25 cellular contexts compared by ENCODE assay signal in the genomic region with DNA sequence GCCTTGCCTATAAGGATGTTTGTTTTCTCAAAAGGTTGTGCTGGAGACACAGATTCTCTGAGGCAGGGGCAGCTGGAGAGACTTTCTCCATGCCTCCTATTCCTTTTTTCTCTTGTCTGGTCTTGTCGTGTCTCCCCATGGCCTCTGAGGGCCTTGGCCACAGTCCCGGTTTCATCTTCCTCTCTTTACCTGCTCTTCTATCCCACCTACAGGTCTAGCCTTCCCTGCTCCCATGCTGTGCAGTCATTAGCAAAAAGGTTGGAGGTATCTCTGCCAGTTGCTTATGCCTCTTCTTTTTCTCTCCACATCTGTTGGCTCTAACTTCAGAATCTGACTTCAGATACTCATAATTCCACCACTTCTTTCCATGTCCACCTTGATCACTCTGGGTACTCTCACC.
"Had no signal": no experiment of that assay in that cellular context is flagged by ENCODE, and none has a peak within 500 bp of the region (broad histone marks: within the 10 kb centered on the region; RNA-seq: fewer than 3 reads in every experiment).

No MANE protein-coding gene starts in this region.

- H3K4me2 ChIP-seq: smooth muscle cell had no signal

- H3K27ac ChIP-seq: left ventricle myocardium inferior, ovary, right atrium auricular region, right lobe of liver, stomach, testis, thyroid gland, transverse colon, upper lobe of left lung had no signal

- H3K27me3 ChIP-seq: ovary, right atrium auricular region, right lobe of liver, stomach, testis, thyroid gland, transverse colon, upper lobe of left lung had no signal

- H3K36me3 Mint-ChIP-seq: mesothelial cell of epicardium; naive B cell; natural killer cell; stimulated activated naive B cell treated with anti-CD40 and anti-IgM and Interleukin-4, amounts not matched to agents 10 μg/mL and 1 μg/mL and 100 μg/mL, for 72 hours had no signal

- H3K4me3 ChIP-seq: left ventricle myocardium inferior, lung, ovary, right atrium auricular region, right lobe of liver, smooth muscle cell, stomach, testis, thyroid gland, transverse colon, upper lobe of left lung had no signal

- H3K4me1 ChIP-seq: left ventricle myocardium inferior, right atrium auricular region, right lobe of liver, stomach, testis, thyroid gland, transverse colon, upper lobe of left lung had no signal

- H3K36me3 ChIP-seq: left ventricle myocardium inferior, ovary, right atrium auricular region, right lobe of liver, stomach, thyroid gland, transverse colon, upper lobe of left lung had no signal

- H3K9me3 ChIP-seq: left ventricle myocardium inferior, ovary, right atrium auricular region, right lobe of liver, stomach, testis, thyroid gland, transverse colon, upper lobe of left lung had no signal

- H3K27ac Mint-ChIP-seq: mesothelial cell of epicardium; natural killer cell; nephron progenitor cell; progenitor cell of endocrine pancreas; stimulated activated naive B cell treated with anti-CD40 and anti-IgM and Interleukin-4, amounts not matched to agents 10 μg/mL and 1 μg/mL and 100 μg/mL, for 72 hours had no signal

- H3K4me3 Mint-ChIP-seq: mesothelial cell of epicardium; naive B cell; natural killer cell; nephron progenitor cell; stimulated activated naive B cell treated with anti-CD40 and anti-IgM and Interleukin-4, amounts not matched to agents 10 μg/mL and 1 μg/mL and 100 μg/mL, for 72 hours had no signal

- H3K9me3 Mint-ChIP-seq: mesothelial cell of epicardium; natural killer cell; nephron progenitor cell; stimulated activated naive B cell treated with anti-CD40 and anti-IgM and Interleukin-4, amounts not matched to agents 10 μg/mL and 1 μg/mL and 100 μg/mL, for 72 hours had no signal

- ATAC-seq: natural killer cell; right lobe of liver; stimulated activated naive B cell treated with anti-CD40 and anti-IgM and Interleukin-4, amounts not matched to agents 10 μg/mL and 1 μg/mL and 100 μg/mL, for 72 hours; stimulated activated naive CD8-positive, alpha-beta T cell treated with anti-CD3 and anti-CD28 coated beads, Interleukin-15, Interleukin-2, amounts not matched to agents 100 U/mL and 50 U/mL, for 24 hours had no signal

- H3K4me1 Mint-ChIP-seq: mesothelial cell of epicardium; naive B cell; natural killer cell; stimulated activated naive B cell treated with anti-CD40 and anti-IgM and Interleukin-4, amounts not matched to agents 10 μg/mL and 1 μg/mL and 100 μg/mL, for 72 hours had no signal

- DNase-seq: hypothalamus; islet precursor cell; left ventricle myocardium inferior; mesendoderm; naive B cell; natural killer cell; nephron progenitor cell; ovary; right lobe of liver; stimulated activated CD4-positive, alpha-beta T cell treated with anti-CD3 and anti-CD28 coated beads, Interleukin-1b, Interleukin-23, amount 100 ng/mL, for 48 hours; stimulated activated CD4-positive, alpha-beta T cell treated with anti-CD3 and anti-CD28 coated beads, Interleukin-2, amount 100 ng/mL, for 48 hours; stimulated activated CD4-positive, alpha-beta T cell treated with anti-CD3 and anti-CD28 coated beads, Interleukin-4, amount 100 ng/mL, for 4 hours; stimulated activated CD8-positive, alpha-beta memory T cell treated with anti-CD3 and anti-CD28 coated beads, Interleukin-4, amount 100 ng/mL, for 48 hours; stimulated activated naive B cell treated with anti-CD40 and anti-IgM and Interleukin-4, amounts not matched to agents 10 μg/mL and 1 μg/mL and 100 μg/mL, for 72 hours; stimulated activated naive CD8-positive, alpha-beta T cell treated with anti-CD3 and anti-CD28 coated beads, Interleukin-15, Interleukin-2, amounts not matched to agents 100 U/mL and 50 U/mL, for 24 hours; stomach; testis; thyroid gland; transverse colon; upper lobe of left lung had no signal
